In the genomic region with DNA sequence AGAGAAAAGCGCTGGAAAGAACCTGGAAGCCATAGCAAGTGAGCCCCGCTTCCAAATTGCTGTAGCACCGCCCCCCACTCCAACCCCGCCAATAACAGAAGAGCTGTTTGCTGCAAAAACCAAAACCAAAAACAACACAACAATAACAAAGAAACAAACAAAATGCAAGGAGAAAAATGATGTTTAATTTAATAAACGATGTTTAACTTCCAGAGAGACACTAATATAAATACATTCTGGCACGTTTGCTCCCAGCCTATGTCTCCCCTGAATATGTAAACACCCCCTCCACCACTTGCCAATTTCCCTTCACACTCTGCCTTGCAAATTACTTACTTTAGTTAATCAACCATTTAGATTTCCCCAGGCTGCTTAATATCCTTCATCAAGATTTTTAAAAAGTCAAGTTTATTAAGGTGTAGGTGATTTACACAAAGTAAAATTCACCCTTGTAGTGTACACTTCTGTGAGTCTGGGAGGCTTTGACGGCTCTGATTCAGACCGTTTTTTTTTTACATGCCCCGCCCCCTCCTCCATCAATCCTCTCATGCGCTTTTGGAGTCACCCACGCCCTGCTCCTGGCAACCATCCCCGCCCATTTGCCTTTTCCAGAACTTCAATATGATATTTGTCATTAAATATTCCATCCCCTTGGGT, we compare ENCODE assay signal across 8 cellular contexts. TPM values are rescaled to one million over a fixed set of nuclear protein-coding genes. Genes with fewer than 3 reads are reported as not detected.
DNase-seq lines count a peak whose midpoint lies in the region; ATAC-seq and TF ChIP-seq lines count a peak whose summit lies in the region.

No MANE protein-coding gene starts in this region.

- peak overlapping the region; percentile 33; the same call in 1 of the 2 replicates for H3K4me3 ChIP-seq in iPS DF 6.9 (ENCODE audit: low read length)

- no peaks in the 10 kb centered on the region for H3K36me3 ChIP-seq in iPS DF 6.9 (ENCODE audit: control insufficient read depth, insufficient read depth, low read length)

- peak; percentile 6 for TF ChIP-seq CTCF in CD14-positive monocyte (IDR thresholded peaks at IDR 0.05)
- 0 out of 2 replicates have a peak, but pooled peaks have one; percentile 30 for TF ChIP-seq CTCF in HFFc6 (IDR thresholded peaks at IDR 0.05)
- no peak for TF ChIP-seq CTCF in MCF 10A (IDR thresholded peaks at IDR 0.05; ENCODE audit: unreplicated experiment)

- H3K36me3 Mint-ChIP-seq in CD14-positive monocyte (peaks cover 6 to 14% of the 10 kb centered on the region in 2 donors), HFFc6 (ENCODE audit: low read depth) (peaks cover 10% of the 10 kb centered on the region; the same call in 1 of the 2 replicates), MCF 10A (ENCODE audit: insufficient read depth, unreplicated experiment) (no peaks in the 10 kb centered on the region)

- peak overlapping the region; percentile 10 to 93 (median 71) for H3K27ac Mint-ChIP-seq in CD14-positive monocyte
- peak overlapping the region; percentile 73 for H3K27ac Mint-ChIP-seq in HFFc6
- peak overlapping the region; percentile 43 for H3K27ac Mint-ChIP-seq in MCF 10A (ENCODE audit: low read depth, unreplicated experiment)

- H3K4me3 Mint-ChIP-seq in CD14-positive monocyte (peak overlapping the region; percentile 86 to 94), HFFc6 (peak overlapping the region; percentile 91), MCF 10A (ENCODE audit: unreplicated experiment) (peak overlapping the region; percentile 80)

- POLR2A ChIA-PET in MCF 10A (lab: Yijun Ruan, JAX) = interaction anchor here (0.6 to 4.4 kb wide), 9 partner anchors 15 to 992 kb away, joined by 3 to 31 read pairs (median 3); a partner anchor contains a TSS

- intact Hi-C loops in CD14-positive monocyte (cut with micrococcal nuclease) = loop anchor here (2.0 to 5.0 kb wide), 4 partner anchors 42 to 103 kb away; a partner anchor contains a TSS
- intact Hi-C loops in MCF 10A (cut with micrococcal nuclease) = loop anchor here (1.0 to 10.0 kb wide), 2 partner anchors 94 to 555 kb away; no protein-coding TSS in a partner anchor

- no peaks in the 10 kb centered on the region for H3K27me3 ChIP-seq in iPS DF 6.9 (ENCODE audit: control insufficient read depth, insufficient read depth, low read length)

- no peak for ATAC-seq in HG03354 (IDR thresholded peaks at IDR 0.05; ENCODE audit: poor library complexity, severe bottlenecking, unreplicated experiment)

- CTCF ChIA-PET in MCF 10A (lab: Yijun Ruan, JAX) = interaction anchor here (0.6 to 3.6 kb wide), 8 partner anchors 12 to 284 kb away, joined by 3 to 34 read pairs (median 5); no protein-coding TSS in a partner anchor

- H3K27me3 Mint-ChIP-seq in CD14-positive monocyte (ENCODE audit: low read depth in 3 of 3) (peaks cover 6 to 12% (median 11%) of the 10 kb centered on the region in 3 donors), HFFc6 (ENCODE audit: insufficient read depth) (no peaks in the 10 kb centered on the region; the same call in 1 of the 2 replicates), MCF 10A (ENCODE audit: insufficient read depth, unreplicated experiment) (no peaks in the 10 kb centered on the region)

- BruUV-seq in MCF 10A (replicated peaks; lab: Mats Ljungman, UMichigan) = no TSS peak

- H3K9me3 Mint-ChIP-seq in CD14-positive monocyte (no peaks in the 10 kb centered on the region), HFFc6 (peaks cover under 1% of the 10 kb centered on the region; the same call in 1 of the 2 replicates), MCF 10A (ENCODE audit: unreplicated experiment) (no peaks in the 10 kb centered on the region)

- H3K4me1 Mint-ChIP-seq in CD14-positive monocyte (peaks cover 16% of the 10 kb centered on the region), HFFc6 (ENCODE audit: low read depth) (peaks cover 19% of the 10 kb centered on the region), MCF 10A (ENCODE audit: insufficient read depth, unreplicated experiment) (peaks cover 9% of the 10 kb centered on the region)

- no peak overlapping the region for H3K27ac ChIP-seq in iPS DF 6.9 (ENCODE audit: low read length)

- DNase-seq in CD14-positive monocyte (ENCODE audit: low spot score) (no peak), HFFc6 (no peak), RKO (ENCODE audit: low spot score) (peak; percentile 82), MCF 10A (ENCODE audit: unreplicated experiment) (peak; percentile 75), iPS DF 6.9 (ENCODE audit: low read depth, low spot score) (no peak), retina (peak; percentile 61), activated gamma-delta T cell treated with Interleukin-2 at 50 U/mL for 16 hours (no peak)

- H3K4me1 ChIP-seq in iPS DF 6.9 (ENCODE audit: control insufficient read depth, insufficient read depth, low read length) = no peaks in the 10 kb centered on the region

- WGBS in iPS DF 6.9 (ENCODE audit: insufficient coverage, insufficient read length) = no CpG with 5 or more reads among the region's 12 CpGs

- no peaks in the 10 kb centered on the region for H3K9me3 ChIP-seq in iPS DF 6.9 (ENCODE audit: control insufficient read depth, insufficient read depth, low read length)

RNA-seq across cellular contexts. Expression of a gene that starts 0.5 kb away (rescaled TPM):
- polyA plus RNA-seq in CD14-positive monocyte = 100 to 1,000 TPM in 1 of 2 donors, 10 to 100 TPM in 1; 96.1 to 156 TPM
- total RNA-seq in HFFc6 (2021; fragmentation: NEBNext Ultra II Directional; extraction: Animal tissue kit (Norgen Biotek cat#: 25700)) = 100 to 1,000 TPM; 150 to 180 (median 171) TPM
- 44.3 and 59.3 TPM in 2 replicates for total RNA-seq in MCF 10A (2022)

RNA-seq across cellular contexts. Expression of a gene that starts 19.4 kb away (rescaled TPM):
- polyA plus RNA-seq in CD14-positive monocyte = 1 to 10 TPM; 3.3 to 3.9 TPM
- under 1 TPM in 2 of 6 experiments, not detected in 4; 0.29 to 0.46 TPM for total RNA-seq in HFFc6 (2021; fragmentation: NEBNext Ultra II Directional; extraction: Animal tissue kit (Norgen Biotek cat#: 25700))
- 0.63 and 2.0 TPM in 2 replicates for total RNA-seq in MCF 10A (2022)

RNA-seq across cellular contexts. Expression of a gene that starts 44.2 kb away (rescaled TPM):
- polyA plus RNA-seq in CD14-positive monocyte = under 1 TPM in 1 of 2 donors, not detected in 1; 0.08 TPM
- total RNA-seq in HFFc6 (2021; fragmentation: NEBNext Ultra II Directional; extraction: Animal tissue kit (Norgen Biotek cat#: 25700)) = under 1 TPM in 2 of 6 experiments, not detected in 4; 0.05 to 0.14 TPM
- 0.66 and 0.91 TPM in 2 replicates for total RNA-seq in MCF 10A (2022)

RNA-seq across cellular contexts. Expression of a gene that starts 48.8 kb away (rescaled TPM):
- 1 to 10 TPM; 2.1 to 2.2 TPM for polyA plus RNA-seq in CD14-positive monocyte
- total RNA-seq in HFFc6 (2021; fragmentation: NEBNext Ultra II Directional; extraction: Animal tissue kit (Norgen Biotek cat#: 25700)) = 10 to 100 TPM; 22.3 to 28.2 (median 23.7) TPM
- total RNA-seq in MCF 10A (2022) = 18.4 and 20.2 TPM in 2 replicates

RNA-seq across cellular contexts. Expression of a gene that starts 48.9 kb away (rescaled TPM):
- polyA plus RNA-seq in CD14-positive monocyte = 10 to 100 TPM; 51.2 to 53.8 TPM
- 100 to 1,000 TPM; 167 to 191 (median 187) TPM for total RNA-seq in HFFc6 (2021; fragmentation: NEBNext Ultra II Directional; extraction: Animal tissue kit (Norgen Biotek cat#: 25700))
- total RNA-seq in MCF 10A (2022) = 126 and 135 TPM in 2 replicates

Comparison
In these comparisons a context has a peak if more than half of its experiments do, and no peak if none do; other contexts are left out.
1. DNase-seq: peak in RKO (single experiment), MCF 10A (single experiment) and retina (single experiment); none in CD14-positive monocyte (single experiment), HFFc6 (single experiment), iPS DF 6.9 (single experiment) and activated gamma-delta T cell treated with Interleukin-2 at 50 U/mL for 16 hours (single experiment).
2. Peak in every context shown above with its lines, with median percentiles within 50 percentile points of each other: H3K27ac Mint-ChIP-seq and H3K4me3 Mint-ChIP-seq.